Comparison of ENCODE assay signal across 1 cellular context in the genomic region with DNA sequence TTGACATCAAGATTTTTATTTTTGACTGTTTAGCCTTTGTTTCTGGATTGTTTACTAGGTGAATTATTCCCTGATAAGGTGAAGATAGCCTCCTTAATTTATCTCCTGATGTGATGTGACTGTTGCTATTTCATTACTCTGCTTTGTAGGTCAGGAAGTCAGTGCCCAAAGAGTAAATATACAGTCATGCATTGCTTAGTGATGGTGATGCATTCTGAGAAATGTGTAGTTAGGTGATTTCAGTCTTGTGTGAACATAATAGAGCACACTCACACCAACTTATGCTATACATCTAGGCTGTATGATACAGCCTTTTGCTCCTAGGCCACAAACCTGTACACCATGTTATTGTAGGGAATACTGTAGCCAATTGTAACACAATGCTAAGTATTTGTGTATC.
TF ChIP-seq lines count a peak whose summit lies in the region.

No MANE protein-coding gene starts in this region.

TF ChIP-seq in IMR-90, 13 proteins besides CTCF, POLR2A, EP300 and RAD21:
- no peak for TF ChIP-seq FOS (IDR thresholded peaks at IDR 0.05; ENCODE audit: low read depth, low read length)
- TF ChIP-seq RFX5 (IDR thresholded peaks at IDR 0.05; ENCODE audit: low read depth, low read length), result 0 out of 2 replicates have a peak, but pooled peaks have one; percentile 33
- no peak for TF ChIP-seq MXI1 (IDR thresholded peaks at IDR 0.05; ENCODE audit: borderline replicate concordance, low read depth, low read length)
